ENCODE assay signal across 1 cellular context in the genomic region with DNA sequence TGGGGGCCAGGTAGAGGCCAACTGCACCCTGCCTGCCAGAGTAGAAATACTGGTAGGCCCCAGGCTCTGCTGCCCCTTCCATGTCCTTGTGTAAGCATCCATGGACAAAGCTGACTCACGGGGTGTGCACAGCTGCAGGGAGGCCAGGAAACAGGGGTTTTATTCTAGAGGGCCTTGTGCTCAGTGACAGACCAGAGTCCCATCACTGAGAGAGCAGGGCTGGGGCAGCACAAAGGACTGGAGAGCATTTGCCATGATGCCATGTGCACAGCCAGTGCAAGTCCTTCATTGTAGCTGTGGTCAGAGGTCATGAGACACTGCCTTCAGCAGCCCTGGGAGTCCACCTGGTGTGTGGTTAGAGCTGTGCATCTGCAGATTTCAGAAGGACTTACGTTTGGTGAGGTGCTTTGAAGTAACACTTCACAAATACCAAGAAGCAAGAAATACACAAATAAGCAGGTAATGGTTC.
TF ChIP-seq lines count a peak whose summit lies in the region.

No MANE protein-coding gene starts in this region.

TF ChIP-seq in GM12878, 131 proteins besides CTCF, POLR2A, EP300 and RAD21:
- TF ChIP-seq RUNX3 (IDR thresholded peaks at IDR 0.05; ENCODE audit: low read length) (peak; percentile 56), MXI1 (IDR thresholded peaks at IDR 0.05; ENCODE audit: low read depth, low read length) (peak; percentile 63), MEF2A (IDR thresholded peaks at IDR 0.05; ENCODE audit: insufficient read depth, low read depth, low read length) (no peak), SPI1 (IDR thresholded peaks at IDR 0.05; ENCODE audit: borderline replicate concordance, insufficient read depth, low read depth, low read length) (no peak), TCF12 (IDR thresholded peaks at IDR 0.05; ENCODE audit: low read depth, low read length) (0 out of 2 replicates have a peak, but pooled peaks have one; percentile 24), NR2F1 (conservative IDR thresholded peaks at IDR 0.05) (peak; percentile 78)
